31 cellular contexts compared by ENCODE assay signal in genomic region chr12:131987552-131987951, GRCh38. TPM values are rescaled to one million over a fixed set of nuclear protein-coding genes. Genes with fewer than 3 reads are reported as not detected.
A peak's percentile ranks its signal among the peaks of the same experiment; 100 is the strongest.
DNase-seq lines count a peak whose midpoint lies in the region; ATAC-seq and TF ChIP-seq lines count a peak whose summit lies in the region.
"Had no signal": no experiment of that assay in that cellular context is flagged by ENCODE, and none has a peak within 500 bp of the region (broad histone marks: within the 10 kb centered on the region; RNA-seq: fewer than 3 reads in every experiment).

No MANE protein-coding gene starts in this region.

- CTCF ChIA-PET in activated CD8-positive, alpha-beta memory T cell treated with anti-CD3 and anti-CD28 coated beads, Interleukin-2, amount 10 ng/mL, durations not matched to agents 7 days and 5 days (lab: Charles Lee) = no interaction called here

- peak overlapping the region; percentile 51 for H3K27ac Mint-ChIP-seq in activated CD8-positive, alpha-beta memory T cell treated with anti-CD3 and anti-CD28 coated beads, Interleukin-2, amount 10 ng/mL, durations not matched to agents 7 days and 5 days
- H3K27ac Mint-ChIP-seq in brain = peak overlapping the region in 3 of 5 experiments; percentile 37 to 62 (median 59)
- H3K27ac Mint-ChIP-seq: CD4-positive, alpha-beta T cell; stimulated activated memory B cell treated with anti-CD40 and anti-IgM and Interleukin-4, amounts not matched to agents 10 μg/mL and 1 μg/mL and 100 μg/mL, for 72 hours had no signal

- H3K4me1 Mint-ChIP-seq in activated CD8-positive, alpha-beta memory T cell treated with anti-CD3 and anti-CD28 coated beads, Interleukin-2, amount 10 ng/mL, durations not matched to agents 7 days and 5 days = peaks cover 3% of the 10 kb centered on the region
- peaks cover 21% of the 10 kb centered on the region for H3K4me1 Mint-ChIP-seq in brain
- H3K4me1 Mint-ChIP-seq: stimulated activated memory B cell treated with anti-CD40 and anti-IgM and Interleukin-4, amounts not matched to agents 10 μg/mL and 1 μg/mL and 100 μg/mL, for 72 hours had no signal

- H3K27ac ChIP-seq in BLaER1 = peak overlapping the region; percentile 89; the same call in 1 of the 2 replicates
- no peak overlapping the region for H3K27ac ChIP-seq in neuronal stem cell (replicated peaks; ENCODE audit: low read length)
- H3K27ac ChIP-seq: adrenal gland, gastrocnemius medialis, GM23248, lower lobe of right lung, pancreas, suprapubic skin, upper lobe of right lung had no signal

- TF ChIP-seq CTCF in brain (conservative IDR thresholded peaks at IDR 0.05) = no peak

- H3K27me3 ChIP-seq in BLaER1 (no peaks in the 10 kb centered on the region), neuronal stem cell (ENCODE audit: control insufficient read depth in 3 of 3, insufficient read depth in 3 of 3, low read depth in 1 of 3, low read length in 3 of 3) (no peaks in the 10 kb centered on the region)
- H3K27me3 ChIP-seq: adrenal gland, gastrocnemius medialis, pancreas, suprapubic skin, upper lobe of right lung had no signal

- H3K4me3 ChIP-seq in BLaER1 = no peak overlapping the region
- no peak overlapping the region for H3K4me3 ChIP-seq in neuronal stem cell (ENCODE audit: low read length in 2 of 2)
- H3K4me3 ChIP-seq: adrenal gland, gastrocnemius medialis, GM23248, lower lobe of right lung, mucosa of descending colon, pancreas, suprapubic skin, upper lobe of right lung had no signal

- peaks cover 86% of the 10 kb centered on the region for H3K4me1 ChIP-seq in BLaER1
- H3K4me1 ChIP-seq in neuronal stem cell (ENCODE audit: control insufficient read depth in 2 of 2, insufficient read depth in 1 of 2, low read depth in 1 of 2, low read length in 2 of 2) = peaks cover 32 to 51% of the 10 kb centered on the region in 2 donors
- H3K4me1 ChIP-seq: gastrocnemius medialis, lower lobe of right lung, pancreas, suprapubic skin, upper lobe of right lung had no signal

- no peaks in the 10 kb centered on the region for H3K79me1 ChIP-seq in neuronal stem cell (ENCODE audit: low read depth, low read length)

- peaks cover 31% of the 10 kb centered on the region for H3K36me3 Mint-ChIP-seq in activated CD8-positive, alpha-beta memory T cell treated with anti-CD3 and anti-CD28 coated beads, Interleukin-2, amount 10 ng/mL, durations not matched to agents 7 days and 5 days
- H3K36me3 Mint-ChIP-seq in brain = peaks cover 79% of the 10 kb centered on the region

- no peak overlapping the region for H4K91ac ChIP-seq in neuronal stem cell (ENCODE audit: low read depth, low read length, poor library complexity)

- no peak overlapping the region for H3K14ac ChIP-seq in neuronal stem cell (ENCODE audit: low read length)

- H3K4me2 ChIP-seq in BLaER1 (peak overlapping the region; percentile 88), neuronal stem cell (ENCODE audit: insufficient read depth, low read length, poor library complexity, severe bottlenecking) (no peak overlapping the region)

- H4K8ac ChIP-seq in neuronal stem cell (ENCODE audit: low read depth, low read length) = no peak overlapping the region

- no peaks in the 10 kb centered on the region for H3K9me3 Mint-ChIP-seq in activated CD8-positive, alpha-beta memory T cell treated with anti-CD3 and anti-CD28 coated beads, Interleukin-2, amount 10 ng/mL, durations not matched to agents 7 days and 5 days (ENCODE audit: low read depth)
- H3K9me3 Mint-ChIP-seq in brain = no peaks in the 10 kb centered on the region
- H3K9me3 Mint-ChIP-seq: CD4-positive, alpha-beta T cell; central memory CD8-positive, alpha-beta T cell; HFFc6; natural killer cell; stimulated activated memory B cell treated with anti-CD40 and anti-IgM and Interleukin-4, amounts not matched to agents 10 μg/mL and 1 μg/mL and 100 μg/mL, for 72 hours had no signal

- no peak overlapping the region for H2BK12ac ChIP-seq in neuronal stem cell (ENCODE audit: low read length)

- ATAC-seq in activated CD8-positive, alpha-beta memory T cell treated with anti-CD3 and anti-CD28 coated beads, Interleukin-2, amount 10 ng/mL, durations not matched to agents 7 days and 5 days = no peak
- no peak for ATAC-seq in GM18520 (IDR thresholded peaks at IDR 0.05; ENCODE audit: unreplicated experiment)
- ATAC-seq: gastrocnemius medialis; lower lobe of right lung; mucosa of descending colon; natural killer cell; pancreas; stimulated activated memory B cell treated with anti-CD40 and anti-IgM and Interleukin-4, amounts not matched to agents 10 μg/mL and 1 μg/mL and 100 μg/mL, for 72 hours; upper lobe of right lung had no signal

- no peaks in the 10 kb centered on the region for H3K9me3 ChIP-seq in BLaER1
- H3K9me3 ChIP-seq in neuronal stem cell (replicated peaks in 1 of 2; ENCODE audit: control insufficient read depth in 2 of 2, insufficient read depth in 1 of 2, low read depth in 1 of 2, low read length in 2 of 2) = no peaks in the 10 kb centered on the region
- H3K9me3 ChIP-seq: adrenal gland, gastrocnemius medialis, lower lobe of right lung, mucosa of descending colon, pancreas, suprapubic skin, upper lobe of right lung had no signal

- no peak overlapping the region for H3K4me3 Mint-ChIP-seq in activated CD8-positive, alpha-beta memory T cell treated with anti-CD3 and anti-CD28 coated beads, Interleukin-2, amount 10 ng/mL, durations not matched to agents 7 days and 5 days
- no peak overlapping the region for H3K4me3 Mint-ChIP-seq in brain
- H3K4me3 Mint-ChIP-seq: CD4-positive, alpha-beta T cell; central memory CD8-positive, alpha-beta T cell; HFFc6; natural killer cell; stimulated activated memory B cell treated with anti-CD40 and anti-IgM and Interleukin-4, amounts not matched to agents 10 μg/mL and 1 μg/mL and 100 μg/mL, for 72 hours had no signal

- H3K9ac ChIP-seq in BLaER1 (peak overlapping the region; percentile 56; the same call in 1 of the 2 replicates), neuronal stem cell (ENCODE audit: low read depth, low read length, poor library complexity) (no peak overlapping the region)
- H3K9ac ChIP-seq: GM23248 had no signal

- DNase-seq in activated CD8-positive, alpha-beta memory T cell treated with anti-CD3 and anti-CD28 coated beads, Interleukin-2, amount 10 ng/mL, durations not matched to agents 7 days and 5 days = peak; percentile 16
- no peak for DNase-seq in activated CD8-positive, alpha-beta memory T cell treated with anti-CD3 and anti-CD28 coated beads for 24 hours
- DNase-seq in neuronal stem cell (ENCODE audit: low spot score) (no peak), kidney tubule cell (ENCODE audit: low spot score) (no peak), cerebellar nuclear complex (lab: John Stamatoyannopoulos, UW) (no peak)
- DNase-seq: activated effector memory CD4-positive, alpha-beta T cell treated with anti-CD3 and anti-CD28 coated beads, Interleukin-2, amount 50 U/mL, for 16 hours; adrenal gland; CD4-positive, alpha-beta T cell; dermis blood vessel endothelial cell; DMS 273 treated with DMSO at 0.1 percent for 48 hours; EL; gastrocnemius medialis; GM23248; HFFc6; kidney glomerular epithelial cell; lower lobe of right lung; mucosa of descending colon; MV-4-11; natural killer cell; NCI-H1436 treated with DMSO at 0.1 percent for 48 hours; NCI-H345; NCI-H774; pancreas; SW 1271; upper lobe of right lung had no signal

- H3K18ac ChIP-seq in neuronal stem cell (ENCODE audit: low read length) = no peak overlapping the region

- H3K36me3 ChIP-seq in BLaER1 = peaks cover 79% of the 10 kb centered on the region
- peaks cover 22 to 76% of the 10 kb centered on the region in 2 donors for H3K36me3 ChIP-seq in neuronal stem cell (replicated peaks in 1 of 2; ENCODE audit: control insufficient read depth in 2 of 2, insufficient read depth in 2 of 2, low read length in 2 of 2)

- WGBS in neuronal stem cell (ENCODE audit: extremely low coverage in 2 of 2, insufficient read length in 2 of 2, insufficient replicate concordance in 1 of 2), 2 donors = no CpG with 5 or more reads among the region's 8 CpGs

- no peak overlapping the region for H2BK15ac ChIP-seq in neuronal stem cell (ENCODE audit: low read length)

- no peak overlapping the region for H2BK120ac ChIP-seq in neuronal stem cell (ENCODE audit: low read depth, low read length)

- no peak overlapping the region for H2AFZ ChIP-seq in neuronal stem cell (ENCODE audit: low read length)
- H2AFZ ChIP-seq: GM23248 had no signal

- H3K23ac ChIP-seq in neuronal stem cell (ENCODE audit: low read depth, low read length, poor library complexity) = no peak overlapping the region

- peak overlapping the region; percentile 27 for H2AK5ac ChIP-seq in neuronal stem cell (ENCODE audit: low read depth, low read length)

- H3K27me3 Mint-ChIP-seq in activated CD8-positive, alpha-beta memory T cell treated with anti-CD3 and anti-CD28 coated beads, Interleukin-2, amount 10 ng/mL, durations not matched to agents 7 days and 5 days = no peaks in the 10 kb centered on the region
- no peaks in the 10 kb centered on the region for H3K27me3 Mint-ChIP-seq in brain
- H3K27me3 Mint-ChIP-seq: CD4-positive, alpha-beta T cell; central memory CD8-positive, alpha-beta T cell; stimulated activated memory B cell treated with anti-CD40 and anti-IgM and Interleukin-4, amounts not matched to agents 10 μg/mL and 1 μg/mL and 100 μg/mL, for 72 hours had no signal

- no peak overlapping the region for H2BK5ac ChIP-seq in neuronal stem cell (ENCODE audit: low read length)

- peaks cover 79% of the 10 kb centered on the region; the same call in 1 of the 2 replicates for H4K20me1 ChIP-seq in BLaER1

- H3K4ac ChIP-seq in neuronal stem cell (ENCODE audit: low read length) = no peak overlapping the region

RNA-seq across cellular contexts. Expression of gene EP400, which starts 37.8 kb away (rescaled TPM):
- 10 to 100 TPM; 54.1 to 68.0 TPM for total RNA-seq in activated CD8-positive, alpha-beta memory T cell treated with anti-CD3 and anti-CD28 coated beads, Interleukin-2, amount 10 ng/mL, durations not matched to agents 7 days and 5 days
- 25.1 TPM for polyA plus RNA-seq in brain (ENCODE audit: insufficient read depth, low read depth, low replicate concordance)
- polyA plus RNA-seq in neuronal stem cell (2013, experiment 1 of 2) = 20.4 TPM
- polyA plus RNA-seq in neuronal stem cell (2013, experiment 2 of 2) = 21.2 TPM

RNA-seq across cellular contexts. Expression of gene PUS1, which starts 58.5 kb away (rescaled TPM):
- 10 to 100 TPM; 64.2 to 69.3 TPM for total RNA-seq in activated CD8-positive, alpha-beta memory T cell treated with anti-CD3 and anti-CD28 coated beads, Interleukin-2, amount 10 ng/mL, durations not matched to agents 7 days and 5 days
- polyA plus RNA-seq in brain (ENCODE audit: insufficient read depth, low read depth, low replicate concordance) = 4.4 TPM
- polyA plus RNA-seq in neuronal stem cell (2013, experiment 1 of 2) = 10.3 TPM
- 8.8 TPM for polyA plus RNA-seq in neuronal stem cell (2013, experiment 2 of 2)
